Comparison of ENCODE assay signal across 30 cellular contexts in genomic region chr9:69495331-69495730, GRCh38.
"Had no signal": no experiment of that assay in that cellular context is flagged by ENCODE, and none has a peak within 500 bp of the region (broad histone marks: within the 10 kb centered on the region; RNA-seq: fewer than 3 reads in every experiment).

No MANE protein-coding gene starts in this region.

- H3K27me3 ChIP-seq: body of pancreas, esophagus muscularis mucosa, hepatocyte, pancreas, right lobe of liver, stomach, suprapubic skin, tibial nerve had no signal

- H3K27ac Mint-ChIP-seq: activated CD4-positive, alpha-beta memory T cell treated with anti-CD3 and anti-CD28 coated beads, Interleukin-2, amount 10 ng/mL, durations not matched to agents 7 days and 5 days; activated CD4-positive, alpha-beta T cell treated with anti-CD3 and anti-CD28 coated beads, Interleukin-2, amount 10 ng/mL, durations not matched to agents 24 days and 14 days; activated naive CD4-positive, alpha-beta T cell treated with anti-CD3 and anti-CD28 coated beads, Interleukin-2, amount 50 U/mL, for 24 hours; activated T-helper 1 cell treated with anti-CD3 and anti-CD28 coated beads, Interleukin-12 subunit alpha, Interleukin-12 subunit beta, Interleukin-2, Interleukin-4 antibody, amounts not matched to agents 30 ng/mL and 10 ng/mL and 1 ng/mL, durations not matched to agents 14 hours and 24 hours and 36 hours; immature natural killer cell; natural killer cell; stimulated activated memory B cell treated with anti-CD40 and anti-IgM and Interleukin-4, amounts not matched to agents 10 μg/mL and 1 μg/mL and 100 μg/mL, for 72 hours; T-helper 2 cell treated with Interferon-gamma antibody and Interleukin-4, amounts not matched to agents 5 μg/mL and 100 μg/mL, for 36 hours had no signal

- H3K27me3 Mint-ChIP-seq: activated CD4-positive, alpha-beta T cell treated with anti-CD3 and anti-CD28 coated beads, Interleukin-2, amount 10 ng/mL, durations not matched to agents 24 days and 14 days; activated naive CD4-positive, alpha-beta T cell treated with anti-CD3 and anti-CD28 coated beads, Interleukin-2, amount 50 U/mL, for 24 hours had no signal

- H3K4me1 ChIP-seq: esophagus muscularis mucosa, right lobe of liver, stomach, suprapubic skin, tibial nerve had no signal

- H3K36me3 Mint-ChIP-seq: activated naive CD4-positive, alpha-beta T cell treated with anti-CD3 and anti-CD28 coated beads, Interleukin-2, amount 50 U/mL, for 24 hours; immature natural killer cell; natural killer cell; stimulated activated memory B cell treated with anti-CD40 and anti-IgM and Interleukin-4, amounts not matched to agents 10 μg/mL and 1 μg/mL and 100 μg/mL, for 72 hours had no signal

- DNase-seq: activated CD4-positive, alpha-beta memory T cell treated with anti-CD3 and anti-CD28 coated beads, Interleukin-2, amount 10 ng/mL, durations not matched to agents 7 days and 5 days; activated CD4-positive, alpha-beta T cell treated with anti-CD3 and anti-CD28 coated beads, Interleukin-2, amount 10 ng/mL, durations not matched to agents 24 days and 14 days; activated gamma-delta T cell treated with Interleukin-2 at 50 U/mL for 16 hours; anterior cingulate cortex; body of pancreas; caudate nucleus; dermis blood vessel endothelial cell; effector memory CD4-positive, alpha-beta T cell; glutamatergic neuron; immature natural killer cell; kidney glomerular epithelial cell; left ventricle myocardium superior; midbrain; natural killer cell; pancreas; psoas muscle; right lobe of liver; stimulated activated CD4-positive, alpha-beta T cell treated with anti-CD3 and anti-CD28 coated beads, Interleukin-15, amount 100 ng/mL, for 24 hours; stomach had no signal

- H3K9me3 Mint-ChIP-seq: activated CD4-positive, alpha-beta memory T cell treated with anti-CD3 and anti-CD28 coated beads, Interleukin-2, amount 10 ng/mL, durations not matched to agents 7 days and 5 days; activated naive CD4-positive, alpha-beta T cell treated with anti-CD3 and anti-CD28 coated beads, Interleukin-2, amount 50 U/mL, for 24 hours; activated T-helper 1 cell treated with anti-CD3 and anti-CD28 coated beads, Interleukin-12 subunit alpha, Interleukin-12 subunit beta, Interleukin-2, Interleukin-4 antibody, amounts not matched to agents 30 ng/mL and 10 ng/mL and 1 ng/mL, durations not matched to agents 14 hours and 24 hours and 36 hours; immature natural killer cell; natural killer cell; stimulated activated memory B cell treated with anti-CD40 and anti-IgM and Interleukin-4, amounts not matched to agents 10 μg/mL and 1 μg/mL and 100 μg/mL, for 72 hours had no signal

- ATAC-seq: activated CD4-positive, CD25-positive, alpha-beta regulatory T cell treated with anti-CD3 and anti-CD28 coated beads, Interleukin-2, amount 50 U/mL, for 24 hours; body of pancreas; left ventricle myocardium superior; natural killer cell; pancreas; psoas muscle; right lobe of liver; stimulated activated memory B cell treated with anti-CD40 and anti-IgM and Interleukin-4, amounts not matched to agents 10 μg/mL and 1 μg/mL and 100 μg/mL, for 72 hours had no signal

- H3K4me1 Mint-ChIP-seq: activated naive CD4-positive, alpha-beta T cell treated with anti-CD3 and anti-CD28 coated beads, Interleukin-2, amount 50 U/mL, for 24 hours; immature natural killer cell; natural killer cell; stimulated activated memory B cell treated with anti-CD40 and anti-IgM and Interleukin-4, amounts not matched to agents 10 μg/mL and 1 μg/mL and 100 μg/mL, for 72 hours had no signal

- H3K4me2 ChIP-seq: hepatocyte had no signal

- H3K4me3 ChIP-seq: body of pancreas, esophagus muscularis mucosa, hepatocyte, pancreas, psoas muscle, right lobe of liver, skin epidermis, stomach, suprapubic skin, tibial nerve had no signal

- H3K9me3 ChIP-seq: body of pancreas, esophagus muscularis mucosa, pancreas, psoas muscle, right lobe of liver, stomach, suprapubic skin, tibial nerve had no signal

- H3K36me3 ChIP-seq: esophagus muscularis mucosa, pancreas, right lobe of liver, stomach, suprapubic skin, tibial nerve had no signal

- H3K4me3 Mint-ChIP-seq: activated CD4-positive, alpha-beta memory T cell treated with anti-CD3 and anti-CD28 coated beads, Interleukin-2, amount 10 ng/mL, durations not matched to agents 7 days and 5 days; activated CD4-positive, alpha-beta T cell treated with anti-CD3 and anti-CD28 coated beads, Interleukin-2, amount 10 ng/mL, durations not matched to agents 24 days and 14 days; activated naive CD4-positive, alpha-beta T cell treated with anti-CD3 and anti-CD28 coated beads, Interleukin-2, amount 50 U/mL, for 24 hours; activated T-helper 1 cell treated with anti-CD3 and anti-CD28 coated beads, Interleukin-12 subunit alpha, Interleukin-12 subunit beta, Interleukin-2, Interleukin-4 antibody, amounts not matched to agents 30 ng/mL and 10 ng/mL and 1 ng/mL, durations not matched to agents 14 hours and 24 hours and 36 hours; immature natural killer cell; natural killer cell; stimulated activated memory B cell treated with anti-CD40 and anti-IgM and Interleukin-4, amounts not matched to agents 10 μg/mL and 1 μg/mL and 100 μg/mL, for 72 hours; T-helper 2 cell treated with Interferon-gamma antibody and Interleukin-4, amounts not matched to agents 5 μg/mL and 100 μg/mL, for 36 hours had no signal

- H3K27ac ChIP-seq: body of pancreas, esophagus muscularis mucosa, hepatocyte, pancreas, psoas muscle, right lobe of liver, skin epidermis, stomach, suprapubic skin, tibial nerve, VCaP had no signal
